Comparison of ENCODE assay signal across 7 cellular contexts in the genomic region with DNA sequence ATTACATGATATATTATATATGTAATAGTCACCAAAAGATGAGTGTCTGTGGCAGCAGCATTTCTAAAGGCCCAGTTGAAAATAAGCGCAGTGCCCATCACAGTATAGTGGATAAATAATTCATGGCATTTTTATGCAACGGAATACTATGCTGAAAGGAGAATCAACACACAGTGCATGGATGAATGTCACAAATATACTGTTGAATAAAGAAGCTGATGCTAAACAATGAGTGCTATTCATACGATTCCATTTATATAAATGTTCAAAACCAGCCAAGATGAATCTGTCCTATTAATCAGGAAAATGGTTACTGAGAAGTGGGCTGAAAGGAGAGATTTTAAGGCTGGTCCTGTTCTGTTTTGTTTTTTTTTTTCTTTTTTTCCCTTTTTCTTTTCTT.
"Had no signal": no experiment of that assay in that cellular context is flagged by ENCODE, and none has a peak within 500 bp of the region (broad histone marks: within the 10 kb centered on the region; RNA-seq: fewer than 3 reads in every experiment).

No MANE protein-coding gene starts in this region.

- H3K27ac ChIP-seq: HL-60 had no signal

- H3K4me3 Mint-ChIP-seq: IgD-negative memory B cell had no signal

- H3K4me1 Mint-ChIP-seq: IgD-negative memory B cell had no signal

- DNase-seq: IMR-90, KBM-7, KG1 had no signal

- H3K36me3 Mint-ChIP-seq: IgD-negative memory B cell had no signal

- H3K27ac Mint-ChIP-seq: IgD-negative memory B cell had no signal

- H3K4me3 ChIP-seq: K562 had no signal

- ATAC-seq: HepG2, K562 had no signal
